In genomic region chr7:135664046-135664589, GRCh38 we compare ENCODE assay signal across 1 cellular context.
TF ChIP-seq lines count a peak whose summit lies in the region.

No MANE protein-coding gene starts in this region.

TF ChIP-seq in HepG2, 621 proteins besides CTCF, POLR2A, EP300 and RAD21 (continued from another document):
- no peak for TF ChIP-seq ZNF496 (CRISPR knock-in tag; IDR thresholded peaks at IDR 0.05; ENCODE audit: insufficient replicate concordance)
